Comparison of ENCODE assay signal across 11 cellular contexts in the genomic region with DNA sequence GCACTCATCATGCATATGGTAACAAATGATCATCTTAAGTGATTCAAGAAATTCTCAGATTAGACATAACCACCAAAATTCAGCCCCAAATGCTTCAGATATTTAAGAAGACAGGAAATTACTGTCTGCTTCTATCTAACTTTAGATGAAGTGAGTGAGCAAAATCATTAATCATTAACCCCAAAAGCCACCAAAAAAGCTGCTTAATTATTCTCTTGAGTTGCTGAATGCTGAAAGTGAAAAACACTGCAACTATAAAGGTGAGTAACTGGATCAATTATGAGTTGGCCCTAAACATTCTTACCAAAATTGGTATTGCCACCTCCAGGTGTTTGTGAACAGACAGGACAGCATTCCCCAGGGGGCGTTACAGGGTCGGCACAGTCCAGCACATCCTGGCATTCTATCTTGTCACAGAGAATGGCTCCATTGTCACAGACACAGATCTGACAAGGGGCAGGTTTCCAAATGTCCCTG.
DNase-seq lines count a peak whose midpoint lies in the region; ATAC-seq, FAIRE-seq and TF ChIP-seq lines count a peak whose summit lies in the region.
"Had no signal": no experiment of that assay in that cellular context is flagged by ENCODE, and none has a peak within 500 bp of the region (broad histone marks: within the 10 kb centered on the region; RNA-seq: fewer than 3 reads in every experiment).

No MANE protein-coding gene starts in this region.

- no peak for DNase-seq in H4 (ENCODE audit: low spot score)
- DNase-seq in DMS79 (lab: John Stamatoyannopoulos, UW) = no peak
- no peak for DNase-seq in activated CD4-positive, alpha-beta T cell treated with anti-CD3 and anti-CD28 coated beads for 1 hour
- no peak for DNase-seq in frontal cortex (ENCODE audit: low spot score in 2 of 2)
- DNase-seq: erythroblast, NCI-H69, trophoblast cell had no signal

- peak overlapping the region in 2 of 3 donors; percentile 10 to 21 for H3K4me3 ChIP-seq in liver (ENCODE audit: low read depth in 1 of 3, low read length in 3 of 3)

- no peaks in the 10 kb centered on the region for H3K36me3 ChIP-seq in liver (ENCODE audit: control insufficient read depth in 4 of 4, insufficient read depth in 3 of 4, low read depth in 1 of 4, low read length in 3 of 4)

- peaks cover 0 to 6% (median 4%) of the 10 kb centered on the region in 4 donors for H3K4me1 ChIP-seq in liver (ENCODE audit: control insufficient read depth in 4 of 4, insufficient read depth in 4 of 4, low read length in 3 of 4)

- TF ChIP-seq RAD21 in liver (IDR thresholded peaks at IDR 0.05) = no peak

- TF ChIP-seq CTCF in liver (IDR thresholded peaks at IDR 0.05; ENCODE audit: low read depth, low read length, missing input control) = no peak

- no peak overlapping the region for H3K27ac ChIP-seq in liver (ENCODE audit: low read depth in 1 of 2, low read length in 2 of 2)

- no peaks in the 10 kb centered on the region for H3K27me3 ChIP-seq in liver (ENCODE audit: control insufficient read depth in 4 of 4, insufficient read depth in 4 of 4, low read length in 3 of 4)

- peak overlapping the region in 1 of 2 donors; percentile 6 for H3K9ac ChIP-seq in liver (ENCODE audit: low read depth in 1 of 2, low read length in 2 of 2)

- ATAC-seq in GM19023 (IDR thresholded peaks at IDR 0.05; ENCODE audit: unreplicated experiment) (peak; percentile 88), HG02588 (IDR thresholded peaks at IDR 0.05; ENCODE audit: unreplicated experiment) (peak; percentile 91), HG03469 (IDR thresholded peaks at IDR 0.05; ENCODE audit: unreplicated experiment) (peak; percentile 79)

- H3K9me3 ChIP-seq in liver (ENCODE audit: control insufficient read depth in 4 of 4, low read length in 3 of 4) = no peaks in the 10 kb centered on the region

- FAIRE-seq in frontal cortex (lab: Jason Lieb, UNC) = no peak

- 24% methylated on average over 2 of the region's 2 CpGs for WGBS in liver

TF ChIP-seq in liver, 16 proteins besides CTCF, POLR2A, EP300 and RAD21:
- TF ChIP-seq SP1 (IDR thresholded peaks at IDR 0.05) (peak; percentile 66), JUND (IDR thresholded peaks at IDR 0.05) (no peak), RXRA (IDR thresholded peaks at IDR 0.05) (peak in 1 of 2 donors; percentile 6), FOXA1 (IDR thresholded peaks at IDR 0.05) (no peak)
- TF ChIP-seq, protein P1, sequence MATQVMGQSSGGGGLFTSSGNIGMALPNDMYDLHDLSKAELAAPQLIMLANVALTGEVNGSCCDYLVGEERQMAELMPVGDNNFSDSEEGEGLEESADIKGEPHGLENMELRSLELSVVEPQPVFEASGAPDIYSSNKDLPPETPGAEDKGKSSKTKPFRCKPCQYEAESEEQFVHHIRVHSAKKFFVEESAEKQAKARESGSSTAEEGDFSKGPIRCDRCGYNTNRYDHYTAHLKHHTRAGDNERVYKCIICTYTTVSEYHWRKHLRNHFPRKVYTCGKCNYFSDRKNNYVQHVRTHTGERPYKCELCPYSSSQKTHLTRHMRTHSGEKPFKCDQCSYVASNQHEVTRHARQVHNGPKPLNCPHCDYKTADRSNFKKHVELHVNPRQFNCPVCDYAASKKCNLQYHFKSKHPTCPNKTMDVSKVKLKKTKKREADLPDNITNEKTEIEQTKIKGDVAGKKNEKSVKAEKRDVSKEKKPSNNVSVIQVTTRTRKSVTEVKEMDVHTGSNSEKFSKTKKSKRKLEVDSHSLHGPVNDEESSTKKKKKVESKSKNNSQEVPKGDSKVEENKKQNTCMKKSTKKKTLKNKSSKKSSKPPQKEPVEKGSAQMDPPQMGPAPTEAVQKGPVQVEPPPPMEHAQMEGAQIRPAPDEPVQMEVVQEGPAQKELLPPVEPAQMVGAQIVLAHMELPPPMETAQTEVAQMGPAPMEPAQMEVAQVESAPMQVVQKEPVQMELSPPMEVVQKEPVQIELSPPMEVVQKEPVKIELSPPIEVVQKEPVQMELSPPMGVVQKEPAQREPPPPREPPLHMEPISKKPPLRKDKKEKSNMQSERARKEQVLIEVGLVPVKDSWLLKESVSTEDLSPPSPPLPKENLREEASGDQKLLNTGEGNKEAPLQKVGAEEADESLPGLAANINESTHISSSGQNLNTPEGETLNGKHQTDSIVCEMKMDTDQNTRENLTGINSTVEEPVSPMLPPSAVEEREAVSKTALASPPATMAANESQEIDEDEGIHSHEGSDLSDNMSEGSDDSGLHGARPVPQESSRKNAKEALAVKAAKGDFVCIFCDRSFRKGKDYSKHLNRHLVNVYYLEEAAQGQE (IDR thresholded peaks at IDR 0.05) = peak; percentile 30
- TF ChIP-seq, protein P2, sequence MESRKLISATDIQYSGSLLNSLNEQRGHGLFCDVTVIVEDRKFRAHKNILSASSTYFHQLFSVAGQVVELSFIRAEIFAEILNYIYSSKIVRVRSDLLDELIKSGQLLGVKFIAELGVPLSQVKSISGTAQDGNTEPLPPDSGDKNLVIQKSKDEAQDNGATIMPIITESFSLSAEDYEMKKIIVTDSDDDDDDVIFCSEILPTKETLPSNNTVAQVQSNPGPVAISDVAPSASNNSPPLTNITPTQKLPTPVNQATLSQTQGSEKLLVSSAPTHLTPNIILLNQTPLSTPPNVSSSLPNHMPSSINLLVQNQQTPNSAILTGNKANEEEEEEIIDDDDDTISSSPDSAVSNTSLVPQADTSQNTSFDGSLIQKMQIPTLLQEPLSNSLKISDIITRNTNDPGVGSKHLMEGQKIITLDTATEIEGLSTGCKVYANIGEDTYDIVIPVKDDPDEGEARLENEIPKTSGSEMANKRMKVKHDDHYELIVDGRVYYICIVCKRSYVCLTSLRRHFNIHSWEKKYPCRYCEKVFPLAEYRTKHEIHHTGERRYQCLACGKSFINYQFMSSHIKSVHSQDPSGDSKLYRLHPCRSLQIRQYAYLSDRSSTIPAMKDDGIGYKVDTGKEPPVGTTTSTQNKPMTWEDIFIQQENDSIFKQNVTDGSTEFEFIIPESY (IDR thresholded peaks at IDR 0.05) = no peak
